In the genomic region with DNA sequence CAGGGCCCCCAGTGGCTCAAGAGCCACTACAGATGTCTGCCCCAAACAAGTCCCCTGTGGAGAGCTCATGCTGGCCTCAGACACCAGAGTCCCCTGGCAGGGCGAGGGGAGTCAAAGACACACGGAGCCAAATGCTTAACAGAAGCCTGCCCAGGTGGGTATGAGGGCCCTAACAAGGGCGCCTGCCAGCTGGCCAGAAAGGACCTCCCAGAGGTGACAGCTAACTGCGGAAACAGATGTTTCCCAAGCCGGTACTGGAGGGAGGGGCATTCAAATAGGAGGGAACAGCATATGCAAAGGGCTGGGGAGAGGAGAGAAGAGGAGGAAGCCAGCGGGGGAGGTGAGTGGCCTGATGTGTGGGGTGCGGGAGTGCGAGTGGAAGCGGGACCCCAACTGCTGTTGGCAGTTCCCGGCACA, we compare ENCODE assay signal across 8 cellular contexts. TPM values are rescaled to one million over a fixed set of nuclear protein-coding genes. Genes with fewer than 3 reads are reported as not detected.
A peak's percentile ranks its signal among the peaks of the same experiment; 100 is the strongest.
DNase-seq lines count a peak whose midpoint lies in the region; ATAC-seq and TF ChIP-seq lines count a peak whose summit lies in the region.

No MANE protein-coding gene starts in this region.

- H3K27ac Mint-ChIP-seq in GM23338, result no peak overlapping the region; the same call in 1 of the 2 replicates
- H3K27ac Mint-ChIP-seq in central memory CD8-positive, alpha-beta T cell (ENCODE audit: low read depth), result peak overlapping the region; percentile 76
- H3K27ac Mint-ChIP-seq in osteocyte (ENCODE audit: unreplicated experiment), result peak overlapping the region; percentile 73

- H3K4me2 ChIP-seq in GM23338, result peak overlapping the region; percentile 88

- no peak for TF ChIP-seq CTCF in GM23338 (conservative IDR thresholded peaks at IDR 0.05; ENCODE audit: low read depth in 2 of 2)
- no peak for TF ChIP-seq CTCF in osteocyte (IDR thresholded peaks at IDR 0.05)

- H3K79me2 ChIP-seq in GM23338 (replicated peaks; ENCODE audit: insufficient read depth), result peaks cover under 1% of the 10 kb centered on the region; the same call in 1 of the 2 replicates

- no peaks in the 10 kb centered on the region for H3K27me3 ChIP-seq in GM23338 (ENCODE audit: insufficient read depth)

- peak; percentile 88 for DNase-seq in DMS 273 (lab: John Stamatoyannopoulos, UW; ENCODE audit: unreplicated experiment)
- DNase-seq in GM23338 (ENCODE audit: low spot score), result peak; percentile 67
- peak; percentile 60 for DNase-seq in NOMO-1 treated with dmso at 0.1 percent for 144 hours (lab: John Stamatoyannopoulos, UW; ENCODE audit: unreplicated experiment)
- no peak for DNase-seq in central memory CD8-positive, alpha-beta T cell (ENCODE audit: low spot score in 2 of 2)
- DNase-seq in osteocyte (ENCODE audit: extremely low spot score, unreplicated experiment), result no peak
- no peak for DNase-seq in NCI-H774 (lab: John Stamatoyannopoulos, UW)

- H3K4me3 ChIP-seq in GM23338, result peak overlapping the region; percentile 69

- H2AFZ ChIP-seq in GM23338, result no peak overlapping the region

- peaks cover 22% of the 10 kb centered on the region for H3F3A ChIP-seq in GM23338 (replicated peaks; ENCODE audit: low read depth)

- H3K27ac ChIP-seq in GM23338 (ENCODE audit: low read depth), result no peak overlapping the region

- H3K9me2 ChIP-seq in GM23338 (ENCODE audit: insufficient read depth), result no peaks in the 10 kb centered on the region

- peaks cover 11% of the 10 kb centered on the region for H4K20me1 ChIP-seq in GM23338 (replicated peaks; ENCODE audit: insufficient read depth)

- peaks cover 12% of the 10 kb centered on the region for H3K4me1 ChIP-seq in GM23338 (ENCODE audit: insufficient read depth)

- H3K4me3 Mint-ChIP-seq in GM23338, result peak overlapping the region; percentile 75
- H3K4me3 Mint-ChIP-seq in central memory CD8-positive, alpha-beta T cell, result peak overlapping the region; percentile 82
- peak overlapping the region; percentile 78 for H3K4me3 Mint-ChIP-seq in osteocyte (ENCODE audit: unreplicated experiment)

- peaks cover 13% of the 10 kb centered on the region for H3K27me3 Mint-ChIP-seq in GM23338 (ENCODE audit: insufficient read depth, low read depth, poor library complexity)
- H3K27me3 Mint-ChIP-seq in central memory CD8-positive, alpha-beta T cell, result no peaks in the 10 kb centered on the region
- H3K27me3 Mint-ChIP-seq in osteocyte (ENCODE audit: unreplicated experiment), result no peaks in the 10 kb centered on the region

- peaks cover 9% of the 10 kb centered on the region for H3K36me3 ChIP-seq in GM23338 (ENCODE audit: insufficient read depth)

- H3K4me1 Mint-ChIP-seq in GM23338, result peaks cover 21% of the 10 kb centered on the region
- H3K4me1 Mint-ChIP-seq in central memory CD8-positive, alpha-beta T cell, result peaks cover 41% of the 10 kb centered on the region
- peaks cover 31% of the 10 kb centered on the region for H3K4me1 Mint-ChIP-seq in osteocyte (ENCODE audit: unreplicated experiment)

- H3K36me3 Mint-ChIP-seq in GM23338 (ENCODE audit: low read depth) (peaks cover 14% of the 10 kb centered on the region), osteocyte (ENCODE audit: unreplicated experiment) (peaks cover 8% of the 10 kb centered on the region)
- peaks cover 7% of the 10 kb centered on the region for H3K36me3 Mint-ChIP-seq in central memory CD8-positive, alpha-beta T cell (ENCODE audit: insufficient read depth)

- H3K9me3 Mint-ChIP-seq in GM23338 (no peaks in the 10 kb centered on the region; the same call in 2 of the 3 replicates), osteocyte (ENCODE audit: unreplicated experiment) (no peaks in the 10 kb centered on the region)
- H3K9me3 Mint-ChIP-seq in central memory CD8-positive, alpha-beta T cell, result no peaks in the 10 kb centered on the region

- ATAC-seq in GM23338 (peak; percentile 0; the same call in 2 of the 3 replicates), GM18861 (IDR thresholded peaks at IDR 0.05; ENCODE audit: unreplicated experiment) (no peak), HG02981 (IDR thresholded peaks at IDR 0.05; ENCODE audit: unreplicated experiment) (no peak)
- ATAC-seq in central memory CD8-positive, alpha-beta T cell (replicated peaks; ENCODE audit: extremely low read depth, poor library complexity, severe bottlenecking), result no peak

TF ChIP-seq in GM23338, 12 proteins besides CTCF, POLR2A, EP300 and RAD21:
- TF ChIP-seq POLR2AphosphoS5 (IDR thresholded peaks at IDR 0.05; ENCODE audit: low read depth) (no peak), ETS1 (IDR thresholded peaks at IDR 0.05) (no peak)

RNA-seq across cellular contexts. Expression of gene MXD3, which starts 0.9 kb away (rescaled TPM):
- 11.6 and 13.0 TPM in 2 replicates for total RNA-seq in GM23338 (2014; rRNA removed; shearing (Covaris generic))
- polyA plus RNA-seq in GM23338 (2016; fragmentation: Nextera tagmentation; extraction: Ambion mirVana), result 8.4 and 9.9 TPM in 2 replicates
- total RNA-seq in osteocyte, result 10.7 and 11.1 TPM in 2 replicates

RNA-seq across cellular contexts. Expression of gene PRELID1, which starts 7.2 kb away (rescaled TPM):
- 271 and 328 TPM in 2 replicates for total RNA-seq in GM23338 (2014; rRNA removed; shearing (Covaris generic))
- polyA plus RNA-seq in GM23338 (2016; fragmentation: Nextera tagmentation; extraction: Ambion mirVana), result 349 and 359 TPM in 2 replicates
- 98.8 and 102 TPM in 2 replicates for total RNA-seq in osteocyte

RNA-seq across cellular contexts. Expression of gene RAB24, which starts 7.2 kb away (rescaled TPM):
- total RNA-seq in GM23338 (2014; rRNA removed; shearing (Covaris generic)), result 24.8 and 27.1 TPM in 2 replicates
- 26.1 and 27.7 TPM in 2 replicates for polyA plus RNA-seq in GM23338 (2016; fragmentation: Nextera tagmentation; extraction: Ambion mirVana)
- 47.8 and 49.5 TPM in 2 replicates for total RNA-seq in osteocyte

RNA-seq across cellular contexts. Expression of gene LMAN2, which starts 40.7 kb away (rescaled TPM):
- 220 and 227 TPM in 2 replicates for total RNA-seq in GM23338 (2014; rRNA removed; shearing (Covaris generic))
- polyA plus RNA-seq in GM23338 (2016; fragmentation: Nextera tagmentation; extraction: Ambion mirVana), result 145 and 153 TPM in 2 replicates
- 102 and 109 TPM in 2 replicates for total RNA-seq in osteocyte

RNA-seq across cellular contexts. Expression of gene RGS14, which starts 47.0 kb away (rescaled TPM):
- total RNA-seq in GM23338 (2014; rRNA removed; shearing (Covaris generic)), result 37.9 and 39.3 TPM in 2 replicates
- polyA plus RNA-seq in GM23338 (2016; fragmentation: Nextera tagmentation; extraction: Ambion mirVana), result 23.5 and 24.8 TPM in 2 replicates
- 6.2 and 7.4 TPM in 2 replicates for total RNA-seq in osteocyte

Comparison
In these comparisons a context has a peak if more than half of its experiments do, and no peak if none do; other contexts are left out.
1. DNase-seq: peak in DMS 273 (single experiment), GM23338 (single experiment) and NOMO-1 treated with dmso at 0.1 percent for 144 hours (single experiment); none in central memory CD8-positive, alpha-beta T cell (0 of 2), osteocyte (single experiment) and NCI-H774 (single experiment).
2. Peak in every context shown above with its lines, with median percentiles within 50 percentile points of each other: H3K4me3 Mint-ChIP-seq.